ENCODE assay signal across 8 cellular contexts in genomic region chr12:25186788-25187397, GRCh38. TPM values are rescaled to one million over a fixed set of nuclear protein-coding genes. Genes with fewer than 3 reads are reported as not detected.
DNase-seq lines count a peak whose midpoint lies in the region; ATAC-seq and TF ChIP-seq lines count a peak whose summit lies in the region.
"Had no signal": no experiment of that assay in that cellular context is flagged by ENCODE, and none has a peak within 500 bp of the region (broad histone marks: within the 10 kb centered on the region; RNA-seq: fewer than 3 reads in every experiment).

No MANE protein-coding gene starts in this region.

- H3K4me3 ChIP-seq in Panc1 (ENCODE audit: low read depth in 2 of 2, low read length in 2 of 2) = no peak overlapping the region
- H3K4me3 ChIP-seq in mesenchymal stem cell (ENCODE audit: insufficient read depth in 1 of 2, low read depth in 1 of 2, low read length in 2 of 2) = no peak overlapping the region
- H3K4me3 ChIP-seq in sigmoid colon = no peak overlapping the region
- H3K4me3 ChIP-seq: upper lobe of left lung had no signal

- TF ChIP-seq POLR2A in sigmoid colon (IDR thresholded peaks at IDR 0.05) = no peak

- peak; percentile 77 for ATAC-seq in GM18907 (IDR thresholded peaks at IDR 0.05; ENCODE audit: unreplicated experiment)
- ATAC-seq in HG02610 (IDR thresholded peaks at IDR 0.05; ENCODE audit: unreplicated experiment) = peak; percentile 88
- 0 out of 2 replicates have a peak, but pooled peaks have one; percentile 42 for ATAC-seq in Panc1

- H2AK5ac ChIP-seq in mesenchymal stem cell (ENCODE audit: low read length, severe bottlenecking) = no peak overlapping the region

- H3K4ac ChIP-seq in mesenchymal stem cell (ENCODE audit: low read depth in 1 of 2, low read length in 2 of 2) = no peak overlapping the region

- intact Hi-C loops in Panc1 (cut with micrococcal nuclease; ENCODE audit: unreplicated experiment) = no loop called here
- intact Hi-C loops in head of caudate nucleus (cut with DNase I) = no loop called here
- intact Hi-C loops in sigmoid colon (cut with DNase I) = no loop called here

- POLR2A ChIA-PET in Panc1 (lab: Charles Lee) = no interaction called here

- H3K79me1 ChIP-seq in mesenchymal stem cell (replicated peaks; ENCODE audit: low read length, poor library complexity, severe bottlenecking) = no peaks in the 10 kb centered on the region

- TF ChIP-seq CTCF in Panc1 (IDR thresholded peaks at IDR 0.05) = no peak
- TF ChIP-seq CTCF in sigmoid colon (IDR thresholded peaks at IDR 0.05) = no peak

- CTCF ChIA-PET in Panc1 (lab: Charles Lee) = no interaction called here

- DNase-seq in Panc1 (ENCODE audit: low read depth, low spot score) (no peak), mesenchymal stem cell (peak; percentile 14), head of caudate nucleus (no peak), sigmoid colon (no peak), dermis blood vessel endothelial cell (no peak)
- DNase-seq: upper lobe of left lung had no signal

- no peak overlapping the region for H2BK120ac ChIP-seq in mesenchymal stem cell (ENCODE audit: low read depth, low read length)

- no peak overlapping the region for H4K8ac ChIP-seq in mesenchymal stem cell (ENCODE audit: low read length)

- H3K4me1 ChIP-seq in Panc1 (ENCODE audit: control insufficient read depth, insufficient read depth, low read length) (no peaks in the 10 kb centered on the region), mesenchymal stem cell (ENCODE audit: control insufficient read depth, insufficient read depth, low read depth, low read length) (peaks cover 2% of the 10 kb centered on the region), sigmoid colon (peaks cover 0 to 12% (median 5%) of the 10 kb centered on the region in 4 donors)
- H3K4me1 ChIP-seq: upper lobe of left lung had no signal

- BruUV-seq in Panc1 (replicated peaks; lab: Mats Ljungman, UMichigan) = no TSS peak

- H3K18ac ChIP-seq in mesenchymal stem cell (ENCODE audit: low read depth in 1 of 2, low read length in 2 of 2) = no peak overlapping the region

- 94% methylated on average over 3 of the region's 3 CpGs for WGBS in mesenchymal stem cell
- 34 to 45% methylated on average over 3 of the region's 3 CpGs for WGBS in sigmoid colon, 2 donors

- H3K23ac ChIP-seq in mesenchymal stem cell (ENCODE audit: low read length in 2 of 2) = no peak overlapping the region

- H4K91ac ChIP-seq in mesenchymal stem cell (ENCODE audit: low read length) = no peak overlapping the region

- no peak overlapping the region for H3K27ac ChIP-seq in Panc1 (ENCODE audit: low read length)
- H3K27ac ChIP-seq in mesenchymal stem cell (ENCODE audit: low read length, poor library complexity, severe bottlenecking) = no peak overlapping the region
- H3K27ac ChIP-seq in sigmoid colon = no peak overlapping the region
- H3K27ac ChIP-seq: upper lobe of left lung had no signal

- TF ChIP-seq EP300 in sigmoid colon (IDR thresholded peaks at IDR 0.05) = no peak

- no peak overlapping the region for H3K14ac ChIP-seq in mesenchymal stem cell (ENCODE audit: low read length in 2 of 2)

- H3K27me3 ChIP-seq in Panc1 (ENCODE audit: control insufficient read depth, insufficient read depth, low read length) (peaks cover 14% of the 10 kb centered on the region; the same call in 1 of the 2 replicates), mesenchymal stem cell (ENCODE audit: control insufficient read depth in 1 of 2, insufficient read depth in 1 of 2, low read length in 2 of 2) (no peaks in the 10 kb centered on the region), sigmoid colon (no peaks in the 10 kb centered on the region)
- H3K27me3 ChIP-seq: upper lobe of left lung had no signal

- H2BK15ac ChIP-seq in mesenchymal stem cell (ENCODE audit: low read depth, poor library complexity, severe bottlenecking) = no peak overlapping the region

- H3K9ac ChIP-seq in mesenchymal stem cell (ENCODE audit: low read length) = no peak overlapping the region

- in situ Hi-C loops in Panc1 (cut with HindIII; ENCODE audit: low pct_unique_long_range_greater_than_20kb, low sequenced_read_pairs) = no loop called here

- H2AFZ ChIP-seq in mesenchymal stem cell (ENCODE audit: low read depth, low read length) = no peak overlapping the region

- H2BK5ac ChIP-seq in mesenchymal stem cell (ENCODE audit: low read depth, low read length, poor library complexity, severe bottlenecking) = no peak overlapping the region

- H3K36me3 ChIP-seq in Panc1 (ENCODE audit: control insufficient read depth, insufficient read depth, low read length) (no peaks in the 10 kb centered on the region), mesenchymal stem cell (ENCODE audit: control insufficient read depth in 1 of 2, insufficient read depth in 2 of 2, low read depth in 1 of 2, low read length in 2 of 2) (no peaks in the 10 kb centered on the region), sigmoid colon (no peaks in the 10 kb centered on the region)
- H3K36me3 ChIP-seq: upper lobe of left lung had no signal

- peak overlapping the region; percentile 47 for H3K4me2 ChIP-seq in mesenchymal stem cell (ENCODE audit: low read length, poor library complexity, severe bottlenecking)

- no peak overlapping the region for H2BK12ac ChIP-seq in mesenchymal stem cell (ENCODE audit: low read length in 2 of 2)

- H3K9me3 ChIP-seq in Panc1 (ENCODE audit: control insufficient read depth, insufficient read depth, low read depth, low read length) (no peaks in the 10 kb centered on the region), mesenchymal stem cell (ENCODE audit: control insufficient read depth, low read length) (no peaks in the 10 kb centered on the region), sigmoid colon (no peaks in the 10 kb centered on the region)
- H3K9me3 ChIP-seq: upper lobe of left lung had no signal

RNA-seq across cellular contexts. Expression of gene DNAI7, which starts 8.1 kb away (rescaled TPM):
- total RNA-seq in Panc1 (2021; ENCODE audit: unreplicated experiment) (0.10 TPM), sigmoid colon (1 to 10 TPM in 2 of 4 donors, under 1 TPM in 1, not detected in 1; 0.36 to 1.2 (median 1.1) TPM), dermis blood vessel endothelial cell (0.28 TPM in 1 of 2 replicates, not detected in the other)
- polyA plus RNA-seq in Panc1 (2012; ENCODE audit: insufficient read length) = 0.22 TPM
- not detected for polyA plus RNA-seq in mesenchymal stem cell (2013, experiment 1 of 2)
- polyA plus RNA-seq in mesenchymal stem cell (2013, experiment 2 of 2) = 0.04 TPM
- polyA plus RNA-seq in sigmoid colon = under 1 TPM in 1 of 3 donors, not detected in 2; 0.13 TPM

RNA-seq across cellular contexts. Expression of gene ETFRF1, which starts 8.1 kb away (rescaled TPM):
- 12.6 TPM for total RNA-seq in Panc1 (2021; ENCODE audit: unreplicated experiment)
- 7.2 TPM for polyA plus RNA-seq in Panc1 (2012; ENCODE audit: insufficient read length)
- 26.2 TPM for polyA plus RNA-seq in mesenchymal stem cell (2013, experiment 1 of 2)
- polyA plus RNA-seq in mesenchymal stem cell (2013, experiment 2 of 2) = 26.9 TPM
- 10 to 100 TPM; 38.0 to 63.5 (median 49.4) TPM for total RNA-seq in sigmoid colon
- 10 to 100 TPM; 13.5 to 30.0 (median 18.5) TPM for polyA plus RNA-seq in sigmoid colon
- 18.7 and 19.4 TPM in 2 replicates for total RNA-seq in dermis blood vessel endothelial cell
